ENCODE assay signal across 9 cellular contexts in genomic region chr2:12728221-12728777, GRCh38. TPM values are rescaled to one million over a fixed set of nuclear protein-coding genes. Genes with fewer than 3 reads are reported as not detected.
DNase-seq lines count a peak whose midpoint lies in the region; ATAC-seq and TF ChIP-seq lines count a peak whose summit lies in the region.
"Had no signal": no experiment of that assay in that cellular context is flagged by ENCODE, and none has a peak within 500 bp of the region (broad histone marks: within the 10 kb centered on the region; RNA-seq: fewer than 3 reads in every experiment).

No MANE protein-coding gene starts in this region.

- ATAC-seq in HG03354 (IDR thresholded peaks at IDR 0.05; ENCODE audit: poor library complexity, severe bottlenecking, unreplicated experiment), result peak; percentile 94

- POLR2A ChIA-PET in activated CD4-positive, alpha-beta memory T cell treated with anti-CD3 and anti-CD28 coated beads for 36 hours (lab: Charles Lee), result interaction anchor here (0.8 kb wide), 1 partner anchor 9 kb away, joined by 3 read pairs; no protein-coding TSS in a partner anchor

- H3K27ac ChIP-seq in osteoblast (ENCODE audit: low read depth, low read length), result no peak overlapping the region
- H3K27ac ChIP-seq in coronary artery, result peak overlapping the region in 1 of 2 donors; percentile 24
- H3K27ac ChIP-seq: SK-N-MC had no signal

- H2AFZ ChIP-seq in osteoblast (ENCODE audit: low read length), result no peak overlapping the region

- CTCF ChIA-PET in activated CD4-positive, alpha-beta memory T cell treated with anti-CD3 and anti-CD28 coated beads for 36 hours (lab: Charles Lee), result interaction anchor here (0.6 to 5.5 kb wide), 7 partner anchors 12 to 864 kb away, joined by 3 to 31 read pairs (median 5); partner anchors contain the start of gene TRIB2

- H3K4me1 ChIP-seq in osteoblast (ENCODE audit: insufficient read depth, low read length), result peaks cover 1% of the 10 kb centered on the region

- H3K4me1 Mint-ChIP-seq in activated CD4-positive, alpha-beta memory T cell treated with anti-CD3 and anti-CD28 coated beads for 36 hours (ENCODE audit: low read depth), result peaks cover 83% of the 10 kb centered on the region

- intact Hi-C loops in activated CD4-positive, alpha-beta memory T cell treated with anti-CD3 and anti-CD28 coated beads for 36 hours (cut with micrococcal nuclease), result loop anchor here (1.0 to 5.0 kb wide), 4 partner anchors 9 to 237 kb away; no protein-coding TSS in a partner anchor

- no peaks in the 10 kb centered on the region for H3K27me3 Mint-ChIP-seq in activated CD4-positive, alpha-beta memory T cell treated with anti-CD3 and anti-CD28 coated beads for 36 hours

- H3K79me2 ChIP-seq in osteoblast (ENCODE audit: insufficient read depth, low read length), result peaks cover 100% of the 10 kb centered on the region

- no peaks in the 10 kb centered on the region for H3K27me3 ChIP-seq in osteoblast (ENCODE audit: insufficient read depth, low read length)

- TF ChIP-seq CTCF in osteoblast (IDR thresholded peaks at IDR 0.05; ENCODE audit: extremely low read depth, low read depth, low read length), result no peak
- no peak for TF ChIP-seq CTCF in coronary artery (IDR thresholded peaks at IDR 0.05)

- H3K4me3 ChIP-seq in osteoblast (ENCODE audit: insufficient read depth, low read length), result no peak overlapping the region
- H3K4me3 ChIP-seq in coronary artery, result no peak overlapping the region
- H3K4me3 ChIP-seq: SK-N-MC had no signal

- peak overlapping the region; percentile 46 for H3K4me3 Mint-ChIP-seq in activated CD4-positive, alpha-beta memory T cell treated with anti-CD3 and anti-CD28 coated beads for 36 hours

- no peaks in the 10 kb centered on the region for H3K9me3 Mint-ChIP-seq in activated CD4-positive, alpha-beta memory T cell treated with anti-CD3 and anti-CD28 coated beads for 36 hours

- H3K9me3 ChIP-seq in osteoblast (ENCODE audit: low read depth, low read length), result no peaks in the 10 kb centered on the region

- peak overlapping the region; percentile 70 for H3K27ac Mint-ChIP-seq in activated CD4-positive, alpha-beta memory T cell treated with anti-CD3 and anti-CD28 coated beads for 36 hours

- peaks cover 91% of the 10 kb centered on the region for H3K36me3 ChIP-seq in osteoblast (ENCODE audit: insufficient read depth, low read length)

- H4K20me1 ChIP-seq in osteoblast (ENCODE audit: insufficient read depth, low read length), result peaks cover 45% of the 10 kb centered on the region

- no peak overlapping the region for H3K4me2 ChIP-seq in osteoblast (ENCODE audit: insufficient read depth, low read length)

- peak; percentile 20 for DNase-seq in activated T-cell treated with anti-CD3 and anti-CD28 coated beads for 1 hour (ENCODE audit: low read depth)
- no peak for DNase-seq in activated T-cell treated with anti-CD3 and anti-CD28 coated beads for 4 hours
- peak; percentile 78 for DNase-seq in activated CD4-positive, alpha-beta memory T cell treated with anti-CD3 and anti-CD28 coated beads for 36 hours
- peak; percentile 40 to 47 for DNase-seq in stimulated activated CD4-positive, alpha-beta T cell treated with anti-CD3 and anti-CD28 coated beads, Interleukin-2, amount 100 ng/mL, for 24 hours
- no peak for DNase-seq in osteoblast (ENCODE audit: insufficient read length, low spot score, missing footprints)
- DNase-seq in NCI-H524 treated with DMSO at 0.1 percent for 48 hours (lab: John Stamatoyannopoulos, UW), result no peak
- no peak for DNase-seq in coronary artery (ENCODE audit: low spot score)

- H3K36me3 Mint-ChIP-seq in activated CD4-positive, alpha-beta memory T cell treated with anti-CD3 and anti-CD28 coated beads for 36 hours, result peaks cover 7% of the 10 kb centered on the region

RNA-seq across cellular contexts. Expression of gene TRIB2, which starts 11.6 kb away (rescaled TPM):
- total RNA-seq in activated CD4-positive, alpha-beta memory T cell treated with anti-CD3 and anti-CD28 coated beads for 36 hours, result 1 to 10 TPM; 4.9 to 5.3 TPM
- 79.6 and 86.3 TPM in 2 replicates for total RNA-seq in osteoblast

Comparison
In these comparisons a context has a peak if more than half of its experiments do, and no peak if none do; other contexts are left out.
1. DNase-seq: peak in activated T-cell treated with anti-CD3 and anti-CD28 coated beads for 1 hour (single experiment), activated CD4-positive, alpha-beta memory T cell treated with anti-CD3 and anti-CD28 coated beads for 36 hours (single experiment) and stimulated activated CD4-positive, alpha-beta T cell treated with anti-CD3 and anti-CD28 coated beads, Interleukin-2, amount 100 ng/mL, for 24 hours (2 of 2); none in activated T-cell treated with anti-CD3 and anti-CD28 coated beads for 4 hours (single experiment), osteoblast (single experiment), NCI-H524 treated with DMSO at 0.1 percent for 48 hours (single experiment) and coronary artery (single experiment).
2. RNA of gene TRIB2, which starts 11.6 kb away (total RNA-seq): 79.6 to 86.3 TPM in osteoblast; 4.9 to 5.3 TPM in activated CD4-positive, alpha-beta memory T cell treated with anti-CD3 and anti-CD28 coated beads for 36 hours; every median in the first group is over 10 times any median in the second.